1 cellular context compared by ENCODE assay signal in the genomic region with DNA sequence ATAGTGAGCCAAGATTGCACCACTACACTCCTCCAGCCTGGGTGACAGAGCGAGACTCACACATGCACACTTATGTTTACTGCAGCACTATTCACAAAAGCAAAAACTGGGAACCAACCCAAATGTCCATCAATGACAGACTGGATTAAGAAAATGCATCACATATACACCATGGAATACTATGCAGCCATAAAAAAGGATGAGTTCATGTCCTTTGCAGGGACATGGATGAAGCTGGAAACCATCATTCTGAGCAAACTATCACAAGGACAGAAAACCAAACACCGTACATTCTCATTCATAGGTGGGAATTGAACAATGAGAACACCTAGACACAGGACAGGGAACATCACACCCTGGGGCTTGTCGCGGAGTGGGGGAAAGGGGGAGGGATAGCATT.
TF ChIP-seq lines count a peak whose summit lies in the region.
"Not testable (repeated sequence)": the region's sequence is repeated elsewhere in the genome, so short reads cannot be mapped to it uniquely, and the experiment has no call there.

No MANE protein-coding gene starts in this region.

- not testable (repeated sequence) for H3K4me3 ChIP-seq in HEK293 (ENCODE audit: low read depth, low read length)

- H3K27ac ChIP-seq in HEK293 (ENCODE audit: extremely low read depth, low read depth, low read length): not testable (repeated sequence)

- CTCF ChIA-PET in HEK293 (lab: Yijun Ruan, JAX): not testable (repeated sequence)

- not testable (repeated sequence) for H3K36me3 ChIP-seq in HEK293 (ENCODE audit: control insufficient read depth in 2 of 2, insufficient read depth in 1 of 2, low read length in 2 of 2)

- H3K4me1 ChIP-seq in HEK293 (ENCODE audit: control insufficient read depth, insufficient read depth, low read length): not testable (repeated sequence)

- POLR2A ChIA-PET in HEK293 (lab: Yijun Ruan, JAX): not testable (repeated sequence)

- TF ChIP-seq CTCF in HEK293 (tag by site-specific recombination; IDR thresholded peaks at IDR 0.05): not testable (repeated sequence)

- not testable (repeated sequence) for H3K9me3 ChIP-seq in HEK293 (ENCODE audit: control insufficient read depth, insufficient read depth, low read depth, low read length)

TF ChIP-seq in HEK293, 187 proteins besides CTCF, POLR2A, EP300 and RAD21:
- TF ChIP-seq, protein P1, sequence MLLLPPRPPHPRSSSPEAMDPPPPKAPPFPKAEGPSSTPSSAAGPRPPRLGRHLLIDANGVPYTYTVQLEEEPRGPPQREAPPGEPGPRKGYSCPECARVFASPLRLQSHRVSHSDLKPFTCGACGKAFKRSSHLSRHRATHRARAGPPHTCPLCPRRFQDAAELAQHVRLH (tag by site-specific recombination; IDR thresholded peaks at IDR 0.05): peak; percentile 74; the same call in 1 of the 2 replicates
- TF ChIP-seq ZNF146 (tag by site-specific recombination; IDR thresholded peaks at IDR 0.05): peak; percentile 98
